Comparison of ENCODE assay signal across 8 cellular contexts in genomic region chr3:72152551-72153476, GRCh38.
DNase-seq lines count a peak whose midpoint lies in the region; ATAC-seq and TF ChIP-seq lines count a peak whose summit lies in the region.

No MANE protein-coding gene starts in this region.

- H3K27me3 ChIP-seq in heart right ventricle: no peaks in the 10 kb centered on the region
- peaks cover 0 to 4% (median 0%) of the 10 kb centered on the region in 3 donors for H3K27me3 ChIP-seq in skeletal muscle tissue (ENCODE audit: control insufficient read depth in 3 of 3, insufficient read depth in 3 of 3, low read length in 3 of 3)

- H3K36me3 ChIP-seq in heart right ventricle (no peaks in the 10 kb centered on the region), skeletal muscle tissue (ENCODE audit: control insufficient read depth in 3 of 3, insufficient read depth in 3 of 3, low read length in 3 of 3) (no peaks in the 10 kb centered on the region)

- H3K4me1 ChIP-seq in heart right ventricle: peaks cover 0 to 38% (median 19%) of the 10 kb centered on the region in 9 donors
- peaks cover 12 to 24% (median 19%) of the 10 kb centered on the region in 3 donors for H3K4me1 ChIP-seq in skeletal muscle tissue (ENCODE audit: control insufficient read depth in 3 of 3, insufficient read depth in 3 of 3, low read length in 3 of 3)

- H3K27ac ChIP-seq in heart right ventricle: peak overlapping the region in 7 of 10 donors; percentile 31 to 72 (median 59)
- H3K27ac ChIP-seq in skeletal muscle tissue (ENCODE audit: low read depth, low read length): no peak overlapping the region

- TF ChIP-seq CTCF in heart right ventricle (IDR thresholded peaks at IDR 0.05): no peak

- ATAC-seq in heart right ventricle: peak; percentile 76 to 91 (median 88)
- no peak for ATAC-seq in HG03439 (IDR thresholded peaks at IDR 0.05; ENCODE audit: unreplicated experiment)
- ATAC-seq in HG02642 (IDR thresholded peaks at IDR 0.05; ENCODE audit: poor library complexity, unreplicated experiment): no peak

- intact Hi-C loops in heart right ventricle (cut with DNase I): loop anchor here in 3 of 10 donors (10.0 kb wide), 3 partner anchors 92 to 662 kb away; partner anchors contain the start of gene RYBP (in 1 of the 3)

- H3K4me3 ChIP-seq in heart right ventricle (peak overlapping the region in 7 of 10 donors; percentile 16 to 38 (median 34)), skeletal muscle tissue (ENCODE audit: low read length in 3 of 3) (peak overlapping the region; percentile 52 to 64 (median 60))

- peak; percentile 33 for DNase-seq in HT-29 (ENCODE audit: low spot score)
- peak; percentile 80 for DNase-seq in SK-N-DZ (ENCODE audit: low spot score)
- peak; percentile 75 to 76 for DNase-seq in heart right ventricle
- no peak for DNase-seq in UCSD-AML1 (lab: John Stamatoyannopoulos, UW; ENCODE audit: unreplicated experiment)
- no peak for DNase-seq in central memory CD4-positive, alpha-beta T cell

- WGBS in heart right ventricle, 2 donors: 13 to 14% methylated on average over 21 of the region's 21 CpGs

- peak overlapping the region in 2 of 3 donors; percentile 49 to 68 for H3K9ac ChIP-seq in skeletal muscle tissue (ENCODE audit: low read depth in 1 of 3, low read length in 3 of 3)

- peaks cover 0 to 6% (median 0%) of the 10 kb centered on the region in 11 donors for H3K9me3 ChIP-seq in heart right ventricle
- H3K9me3 ChIP-seq in skeletal muscle tissue (ENCODE audit: control insufficient read depth in 3 of 3, low read length in 3 of 3): no peaks in the 10 kb centered on the region

Comparison
In these comparisons a context has a peak if more than half of its experiments do, and no peak if none do; other contexts are left out.
1. DNase-seq: peak in HT-29 (single experiment), SK-N-DZ (single experiment) and heart right ventricle (2 of 2); none in UCSD-AML1 (single experiment) and central memory CD4-positive, alpha-beta T cell (single experiment).
2. ATAC-seq: peak in heart right ventricle (8 of 8); none in HG03439 (single experiment) and HG02642 (single experiment).